8 cellular contexts compared by ENCODE assay signal in genomic region chr6:36627801-36628246, GRCh38. TPM values are rescaled to one million over a fixed set of nuclear protein-coding genes. Genes with fewer than 3 reads are reported as not detected.
DNase-seq lines count a peak whose midpoint lies in the region; ATAC-seq and TF ChIP-seq lines count a peak whose summit lies in the region.
"Had no signal": no experiment of that assay in that cellular context is flagged by ENCODE, and none has a peak within 500 bp of the region (broad histone marks: within the 10 kb centered on the region; RNA-seq: fewer than 3 reads in every experiment).

No MANE protein-coding gene starts in this region.

- no peaks in the 10 kb centered on the region for H3K27me3 ChIP-seq in suprapubic skin

- no peak overlapping the region for H3K4me3 ChIP-seq in suprapubic skin

- H3K36me3 ChIP-seq in suprapubic skin = no peaks in the 10 kb centered on the region

- TF ChIP-seq POLR2A in suprapubic skin (IDR thresholded peaks at IDR 0.05) = no peak

- peaks cover 48% of the 10 kb centered on the region for H3K4me1 ChIP-seq in suprapubic skin

- no TSS peak for BruUV-seq in MCF 10A (replicated peaks; lab: Mats Ljungman, UMichigan)

- H3K9me3 ChIP-seq in suprapubic skin = no peaks in the 10 kb centered on the region

- peak overlapping the region; percentile 76 for H3K27ac Mint-ChIP-seq in MCF 10A (ENCODE audit: low read depth, unreplicated experiment)
- no peak overlapping the region for H3K27ac Mint-ChIP-seq in naive thymus-derived CD8-positive, alpha-beta T cell

- POLR2A ChIA-PET in MCF 10A (lab: Yijun Ruan, JAX) = interaction anchor here (0.8 to 3.3 kb wide), 10 partner anchors 13 to 507 kb away, joined by 3 to 63 read pairs (median 8); partner anchors contain the start of gene CDKN1A
- POLR2A ChIA-PET in naive thymus-derived CD8-positive, alpha-beta T cell (lab: Charles Lee) = no interaction called here
- POLR2A ChIA-PET in GM10248 (lab: Yijun Ruan, JAX) = interaction anchor here (1.4 kb wide), 1 partner anchor 51 kb away, joined by 6 read pairs; the partner anchor contains the start of gene CDKN1A

- peaks cover 25% of the 10 kb centered on the region for H3K4me1 Mint-ChIP-seq in MCF 10A (ENCODE audit: insufficient read depth, unreplicated experiment)
- peaks cover 8 to 34% (median 13%) of the 10 kb centered on the region in 4 donors for H3K4me1 Mint-ChIP-seq in naive thymus-derived CD8-positive, alpha-beta T cell

- no peaks in the 10 kb centered on the region for H3K27me3 Mint-ChIP-seq in MCF 10A (ENCODE audit: insufficient read depth, unreplicated experiment)
- H3K27me3 Mint-ChIP-seq in naive thymus-derived CD8-positive, alpha-beta T cell = peaks cover 0 to 3% (median 0%) of the 10 kb centered on the region in 5 donors

- intact Hi-C loops in MCF 10A (cut with micrococcal nuclease) = no loop called here

- H3K27ac ChIP-seq in suprapubic skin = peak overlapping the region; percentile 28

- CTCF ChIA-PET in MCF 10A (lab: Yijun Ruan, JAX) (interaction anchor here (0.8 to 1.9 kb wide), 3 partner anchors 10 to 95 kb away, joined by 3 to 7 read pairs (median 3); no protein-coding TSS in a partner anchor), GM10248 (lab: Yijun Ruan, JAX) (interaction anchor here (0.9 to 2.6 kb wide), 16 partner anchors 10 to 390 kb away, joined by 3 to 17 read pairs (median 4); no protein-coding TSS in a partner anchor)

- H3K36me3 Mint-ChIP-seq in MCF 10A (ENCODE audit: insufficient read depth, unreplicated experiment) = peaks cover 5% of the 10 kb centered on the region
- H3K36me3 Mint-ChIP-seq in naive thymus-derived CD8-positive, alpha-beta T cell = no peaks in the 10 kb centered on the region

- DNase-seq in NCI-H1694 treated with DMSO at 0.1 percent for 48 hours (lab: John Stamatoyannopoulos, UW) (peak; percentile 23), MCF 10A (ENCODE audit: unreplicated experiment) (peak; percentile 70), left kidney (ENCODE audit: low read depth, low spot score) (peak; percentile 50), suprapubic skin (ENCODE audit: low spot score in 2 of 2) (peak in 1 of 2 donors; percentile 70), GM10248 (ENCODE audit: extremely low spot score) (no peak)
- no peak for DNase-seq in naive thymus-derived CD8-positive, alpha-beta T cell
- DNase-seq: activated T-cell treated with anti-CD3 and anti-CD28 coated beads, Interleukin-2, amount 50 U/mL, for 1 hour had no signal

- H3K4me3 Mint-ChIP-seq in MCF 10A (ENCODE audit: unreplicated experiment) = no peak overlapping the region
- no peak overlapping the region for H3K4me3 Mint-ChIP-seq in naive thymus-derived CD8-positive, alpha-beta T cell

- no peaks in the 10 kb centered on the region for H3K9me3 Mint-ChIP-seq in MCF 10A (ENCODE audit: unreplicated experiment)
- H3K9me3 Mint-ChIP-seq in naive thymus-derived CD8-positive, alpha-beta T cell = no peaks in the 10 kb centered on the region

- 23% methylated on average over 4 of the region's 4 CpGs for WGBS in suprapubic skin

- ATAC-seq in GM21825 (IDR thresholded peaks at IDR 0.05; ENCODE audit: unreplicated experiment) = no peak
- no peak for ATAC-seq in naive thymus-derived CD8-positive, alpha-beta T cell

- TF ChIP-seq CTCF in MCF 10A (IDR thresholded peaks at IDR 0.05; ENCODE audit: unreplicated experiment) (no peak), suprapubic skin (IDR thresholded peaks at IDR 0.05) (no peak), GM10248 (IDR thresholded peaks at IDR 0.05; ENCODE audit: control extremely low read depth, extremely low read depth, low read depth, missing control alignments) (no peak)

- TF ChIP-seq EP300 in suprapubic skin (IDR thresholded peaks at IDR 0.05) = no peak

RNA-seq across cellular contexts. Expression of gene SRSF3, which starts 33.7 kb away (rescaled TPM):
- total RNA-seq in MCF 10A (2022) (364 and 479 TPM in 2 replicates), suprapubic skin (100 to 1,000 TPM; 152 to 180 (median 167) TPM)
- total RNA-seq in naive thymus-derived CD8-positive, alpha-beta T cell = 100 to 1,000 TPM; 357 to 359 TPM
- polyA plus RNA-seq in naive thymus-derived CD8-positive, alpha-beta T cell = 100 to 1,000 TPM; 268 to 375 (median 332) TPM

RNA-seq across cellular contexts. Expression of gene CDKN1A, which starts 50.7 kb away (rescaled TPM):
- total RNA-seq in MCF 10A (2022) (407 and 489 TPM in 2 replicates), suprapubic skin (100 to 1,000 TPM; 138 to 315 (median 207) TPM)
- total RNA-seq in naive thymus-derived CD8-positive, alpha-beta T cell = 1 to 10 TPM; 1.9 to 2.7 TPM
- 1 to 10 TPM in 1 of 3 donors, under 1 TPM in 2; 0.12 to 2.0 (median 0.28) TPM for polyA plus RNA-seq in naive thymus-derived CD8-positive, alpha-beta T cell

Comparison
In these comparisons a context has a peak if more than half of its experiments do, and no peak if none do; other contexts are left out.
1. DNase-seq: peak in NCI-H1694 treated with DMSO at 0.1 percent for 48 hours (single experiment), MCF 10A (single experiment) and left kidney (single experiment); none in naive thymus-derived CD8-positive, alpha-beta T cell (0 of 10) and GM10248 (single experiment).
2. RNA of gene CDKN1A, which starts 50.7 kb away (total RNA-seq): 407 to 489 TPM in MCF 10A and 138 to 315 TPM in suprapubic skin; 1.9 to 2.7 TPM in naive thymus-derived CD8-positive, alpha-beta T cell; every median in the first group is over 10 times any median in the second.